Comparison of ENCODE assay signal across 22 cellular contexts in genomic region chr4:169662226-169662625, GRCh38. TPM values are rescaled to one million over a fixed set of nuclear protein-coding genes. Genes with fewer than 3 reads are reported as not detected.
DNase-seq lines count a peak whose midpoint lies in the region; ATAC-seq and TF ChIP-seq lines count a peak whose summit lies in the region.
"Had no signal": no experiment of that assay in that cellular context is flagged by ENCODE, and none has a peak within 500 bp of the region (broad histone marks: within the 10 kb centered on the region; RNA-seq: fewer than 3 reads in every experiment).

No MANE protein-coding gene starts in this region.

- H3K4me3 ChIP-seq in BE2C (ENCODE audit: low read depth, low read length): peak overlapping the region; percentile 76
- no peak overlapping the region for H3K4me3 ChIP-seq in Karpas-422 (ENCODE audit: low read length)
- H3K4me3 ChIP-seq in muscle layer of duodenum (ENCODE audit: low read depth in 1 of 2, low read length in 2 of 2): peak overlapping the region in 1 of 2 donors; percentile 35
- H3K4me3 ChIP-seq: breast epithelium, suprapubic skin had no signal

- H3K4me1 Mint-ChIP-seq in activated T-helper 17 cell treated with anti-CD3 and anti-CD28 coated beads, Interleukin-2, amount 50 U/mL, for 72 hours: peaks cover 16% of the 10 kb centered on the region

- H3K36me3 ChIP-seq in BE2C (no peaks in the 10 kb centered on the region; the same call in 1 of the 2 replicates), Karpas-422 (ENCODE audit: insufficient read depth, low read length) (no peaks in the 10 kb centered on the region), muscle layer of duodenum (ENCODE audit: control insufficient read depth in 1 of 2, insufficient read depth in 2 of 2, low read length in 2 of 2) (peaks cover 0 to 12% of the 10 kb centered on the region in 2 donors)
- H3K36me3 ChIP-seq: breast epithelium, suprapubic skin had no signal

- H3K9me2 ChIP-seq in Karpas-422 (replicated peaks; ENCODE audit: insufficient read depth, low read length): no peaks in the 10 kb centered on the region

- no peaks in the 10 kb centered on the region for H3K27me3 Mint-ChIP-seq in activated T-helper 17 cell treated with anti-CD3 and anti-CD28 coated beads, Interleukin-2, amount 50 U/mL, for 72 hours
- H3K27me3 Mint-ChIP-seq: activated CD4-positive, alpha-beta memory T cell treated with anti-CD3 and anti-CD28 coated beads for 36 hours; activated naive CD8-positive, alpha-beta T cell; activated T-cell treated with anti-CD3 and anti-CD28 coated beads, Interleukin-2, amount 50 U/mL, for 24 hours; B cell had no signal

- H3K27ac ChIP-seq in Karpas-422 (ENCODE audit: low read length) (peak overlapping the region; percentile 98), muscle layer of duodenum (ENCODE audit: low read length) (peak overlapping the region; percentile 84)
- H3K27ac ChIP-seq: suprapubic skin had no signal

- no peak overlapping the region for H3K4me3 Mint-ChIP-seq in activated T-helper 17 cell treated with anti-CD3 and anti-CD28 coated beads, Interleukin-2, amount 50 U/mL, for 72 hours
- H3K4me3 Mint-ChIP-seq: activated CD4-positive, alpha-beta memory T cell treated with anti-CD3 and anti-CD28 coated beads for 36 hours; activated naive CD8-positive, alpha-beta T cell; activated T-cell treated with anti-CD3 and anti-CD28 coated beads, Interleukin-2, amount 50 U/mL, for 24 hours; B cell had no signal

- peaks cover 18% of the 10 kb centered on the region for H3K36me3 Mint-ChIP-seq in activated T-helper 17 cell treated with anti-CD3 and anti-CD28 coated beads, Interleukin-2, amount 50 U/mL, for 72 hours (ENCODE audit: low read depth)

- no peak overlapping the region for H3K27ac Mint-ChIP-seq in activated T-helper 17 cell treated with anti-CD3 and anti-CD28 coated beads, Interleukin-2, amount 50 U/mL, for 72 hours
- H3K27ac Mint-ChIP-seq: activated CD4-positive, alpha-beta memory T cell treated with anti-CD3 and anti-CD28 coated beads for 36 hours; activated naive CD8-positive, alpha-beta T cell; activated T-cell treated with anti-CD3 and anti-CD28 coated beads, Interleukin-2, amount 50 U/mL, for 24 hours; B cell had no signal

- DNase-seq in BE2C (no peak), Karpas-422 (no peak), dermis blood vessel endothelial cell (peak; percentile 32), KG1 (lab: John Stamatoyannopoulos, UW) (no peak), NOMO-1 treated with DMSO at 0.1 percent for 48 hours (lab: John Stamatoyannopoulos, UW; ENCODE audit: unreplicated experiment) (no peak)
- DNase-seq: activated CD4-positive, alpha-beta memory T cell treated with anti-CD3 and anti-CD28 coated beads for 36 hours; activated T-cell treated with anti-CD3 and anti-CD28 coated beads, Interleukin-2, amount 50 U/mL, for 24 hours; hippocampal formation; kidney; midbrain; NCI-H1092; NCI-H2107; NCI-H82; stimulated activated CD4-positive, alpha-beta T cell treated with anti-CD3 and anti-CD28 coated beads, Interleukin-4, amount 100 ng/mL, for 4 hours; stimulated activated CD8-positive, alpha-beta memory T cell treated with anti-CD3 and anti-CD28 coated beads, Interleukin-4, amount 100 ng/mL, for 48 hours had no signal

- H3K4me1 ChIP-seq in BE2C (peaks cover 15% of the 10 kb centered on the region), Karpas-422 (ENCODE audit: low read length) (peaks cover 53% of the 10 kb centered on the region), muscle layer of duodenum (ENCODE audit: control insufficient read depth in 1 of 2, insufficient read depth in 2 of 2, low read length in 2 of 2) (peaks cover 0 to 15% of the 10 kb centered on the region in 2 donors)

- H3K4me2 ChIP-seq in Karpas-422 (ENCODE audit: low read depth, low read length, poor library complexity, severe bottlenecking): no peak overlapping the region

- no peak for TF ChIP-seq CTCF in BE2C (IDR thresholded peaks at IDR 0.05; ENCODE audit: low read depth, low read length)

- no peaks in the 10 kb centered on the region for H3K9me3 ChIP-seq in BE2C
- H3K9me3 ChIP-seq in Karpas-422 (ENCODE audit: low read length): no peaks in the 10 kb centered on the region
- H3K9me3 ChIP-seq in muscle layer of duodenum (ENCODE audit: control insufficient read depth in 1 of 2, low read length in 2 of 2): no peaks in the 10 kb centered on the region
- H3K9me3 ChIP-seq: breast epithelium, suprapubic skin had no signal

- peaks cover 71% of the 10 kb centered on the region for H3K79me2 ChIP-seq in Karpas-422 (ENCODE audit: low read length)

- H3K27me3 ChIP-seq in BE2C (no peaks in the 10 kb centered on the region), Karpas-422 (ENCODE audit: low read length) (no peaks in the 10 kb centered on the region), muscle layer of duodenum (ENCODE audit: low read depth, low read length) (no peaks in the 10 kb centered on the region)
- H3K27me3 ChIP-seq: breast epithelium, suprapubic skin had no signal

- ATAC-seq in activated T-helper 17 cell treated with anti-CD3 and anti-CD28 coated beads, Interleukin-2, amount 50 U/mL, for 72 hours (replicated peaks): no peak
- ATAC-seq in GM21825 (IDR thresholded peaks at IDR 0.05; ENCODE audit: unreplicated experiment): no peak

- no peaks in the 10 kb centered on the region for H4K20me1 ChIP-seq in Karpas-422 (ENCODE audit: insufficient read depth, low read depth, low read length)

- H3K9ac ChIP-seq in Karpas-422 (ENCODE audit: low read length): no peak overlapping the region

- H3K9me3 Mint-ChIP-seq in activated T-helper 17 cell treated with anti-CD3 and anti-CD28 coated beads, Interleukin-2, amount 50 U/mL, for 72 hours: no peaks in the 10 kb centered on the region

- H2AFZ ChIP-seq in Karpas-422 (ENCODE audit: low read length): no peak overlapping the region

RNA-seq across cellular contexts. Expression of gene CLCN3, which starts 41.8 kb away (rescaled TPM):
- polyA plus RNA-seq in BE2C (2012; ENCODE audit: insufficient read depth, insufficient read length, low read depth): 28.5 TPM
- total RNA-seq in Karpas-422 (2014; rRNA removed; shearing (Covaris generic); ENCODE audit: low replicate concordance): 35.8 and 38.5 TPM in 2 replicates
- total RNA-seq in dermis blood vessel endothelial cell: 91.6 and 130 TPM in 2 replicates
- 10 to 100 TPM; 22.2 to 25.2 TPM for total RNA-seq in activated T-helper 17 cell treated with anti-CD3 and anti-CD28 coated beads, Interleukin-2, amount 50 U/mL, for 72 hours

RNA-seq across cellular contexts. Expression of gene NEK1, which starts 49.8 kb away (rescaled TPM):
- 4.6 TPM for polyA plus RNA-seq in BE2C (2012; ENCODE audit: insufficient read depth, insufficient read length, low read depth)
- 7.0 and 9.4 TPM in 2 replicates for total RNA-seq in Karpas-422 (2014; rRNA removed; shearing (Covaris generic); ENCODE audit: low replicate concordance)
- total RNA-seq in dermis blood vessel endothelial cell: 7.8 and 13.4 TPM in 2 replicates
- total RNA-seq in activated T-helper 17 cell treated with anti-CD3 and anti-CD28 coated beads, Interleukin-2, amount 50 U/mL, for 72 hours: 10 to 100 TPM; 10.4 to 13.8 TPM
